ENCODE assay signal across 8 cellular contexts in genomic region chr16:89325861-89326471, GRCh38.
DNase-seq lines count a peak whose midpoint lies in the region; ATAC-seq and TF ChIP-seq lines count a peak whose summit lies in the region.

No MANE protein-coding gene starts in this region.

- peaks cover 75% of the 10 kb centered on the region for H3K4me1 ChIP-seq in ACC112 (ENCODE audit: control insufficient read depth, insufficient read depth, low read length, unreplicated experiment)
- peaks cover 5 to 68% (median 44%) of the 10 kb centered on the region in 4 donors for H3K4me1 ChIP-seq in tibial artery

- H3K36me3 Mint-ChIP-seq in dendritic cell treated with granulocyte-macrophage colony-stimulating factor and Interleukin-4, amounts not matched to agents 40 ng/mL and 50 ng/mL, for 4 days (ENCODE audit: low read depth), result peaks cover 38% of the 10 kb centered on the region

- H3K36me3 ChIP-seq in ACC112 (ENCODE audit: insufficient read depth, low read length) (no peaks in the 10 kb centered on the region), tibial artery (no peaks in the 10 kb centered on the region)

- no peaks in the 10 kb centered on the region for H3K9me3 Mint-ChIP-seq in dendritic cell treated with granulocyte-macrophage colony-stimulating factor and Interleukin-4, amounts not matched to agents 40 ng/mL and 50 ng/mL, for 4 days

- H3K27ac ChIP-seq in ACC112 (ENCODE audit: low read depth, low read length) (peak overlapping the region; percentile 92), tibial artery (peak overlapping the region; percentile 10 to 68)

- H3K4me3 ChIP-seq in ACC112 (ENCODE audit: low read depth, low read length) (peak overlapping the region; percentile 31; the same call in 1 of the 2 replicates), GM12864 (ENCODE audit: low read depth, low read length) (peak overlapping the region; percentile 18; the same call in 1 of the 2 replicates), tibial artery (peak overlapping the region in 1 of 2 donors; percentile 25)

- no peak overlapping the region for H2AFZ ChIP-seq in ACC112 (ENCODE audit: low read length, unreplicated experiment)

- no peaks in the 10 kb centered on the region for H3K27me3 Mint-ChIP-seq in dendritic cell treated with granulocyte-macrophage colony-stimulating factor and Interleukin-4, amounts not matched to agents 40 ng/mL and 50 ng/mL, for 4 days

- intact Hi-C loops in dendritic cell treated with granulocyte-macrophage colony-stimulating factor and Interleukin-4, amounts not matched to agents 40 ng/mL and 50 ng/mL, for 4 days (cut with micrococcal nuclease), result no loop called here
- intact Hi-C loops in tibial artery (cut with DNase I; ENCODE audit: low total_unique reads), result no loop called here

- DNase-seq in GM12864 (ENCODE audit: low read depth) (no peak), SHP77 (lab: John Stamatoyannopoulos, UW) (peak; percentile 61 to 74), lung microvascular endothelial cell (ENCODE audit: low read depth in 2 of 2) (peak; percentile 92 to 96), tibial artery (peak; percentile 50 to 80), NCI-H748 (lab: John Stamatoyannopoulos, UW; ENCODE audit: unreplicated experiment) (no peak)

- H3K4me1 Mint-ChIP-seq in dendritic cell treated with granulocyte-macrophage colony-stimulating factor and Interleukin-4, amounts not matched to agents 40 ng/mL and 50 ng/mL, for 4 days (ENCODE audit: low read depth), result peaks cover 90% of the 10 kb centered on the region

- peaks cover 93% of the 10 kb centered on the region for H3K79me2 ChIP-seq in ACC112 (ENCODE audit: control insufficient read depth, insufficient read depth, low read length, unreplicated experiment)

- H3K27me3 ChIP-seq in ACC112 (ENCODE audit: insufficient read depth, low read length) (no peaks in the 10 kb centered on the region), tibial artery (no peaks in the 10 kb centered on the region)

- ATAC-seq in HG03442 (IDR thresholded peaks at IDR 0.05; ENCODE audit: unreplicated experiment), result no peak

- H3K4me3 Mint-ChIP-seq in dendritic cell treated with granulocyte-macrophage colony-stimulating factor and Interleukin-4, amounts not matched to agents 40 ng/mL and 50 ng/mL, for 4 days, result peak overlapping the region; percentile 33

- H3K9me3 ChIP-seq in tibial artery, result no peaks in the 10 kb centered on the region

- TF ChIP-seq CTCF in GM12864 (IDR thresholded peaks at IDR 0.05; ENCODE audit: low read depth, low read length, missing control alignments) (no peak), tibial artery (IDR thresholded peaks at IDR 0.05) (no peak)

- peak overlapping the region; percentile 69 for H3K27ac Mint-ChIP-seq in dendritic cell treated with granulocyte-macrophage colony-stimulating factor and Interleukin-4, amounts not matched to agents 40 ng/mL and 50 ng/mL, for 4 days

Comparison
In these comparisons a context has a peak if more than half of its experiments do, and no peak if none do; other contexts are left out.
1. DNase-seq: peak in SHP77 (2 of 2), lung microvascular endothelial cell (2 of 2) and tibial artery (2 of 2); none in GM12864 (single experiment) and NCI-H748 (single experiment).